In the genomic region with DNA sequence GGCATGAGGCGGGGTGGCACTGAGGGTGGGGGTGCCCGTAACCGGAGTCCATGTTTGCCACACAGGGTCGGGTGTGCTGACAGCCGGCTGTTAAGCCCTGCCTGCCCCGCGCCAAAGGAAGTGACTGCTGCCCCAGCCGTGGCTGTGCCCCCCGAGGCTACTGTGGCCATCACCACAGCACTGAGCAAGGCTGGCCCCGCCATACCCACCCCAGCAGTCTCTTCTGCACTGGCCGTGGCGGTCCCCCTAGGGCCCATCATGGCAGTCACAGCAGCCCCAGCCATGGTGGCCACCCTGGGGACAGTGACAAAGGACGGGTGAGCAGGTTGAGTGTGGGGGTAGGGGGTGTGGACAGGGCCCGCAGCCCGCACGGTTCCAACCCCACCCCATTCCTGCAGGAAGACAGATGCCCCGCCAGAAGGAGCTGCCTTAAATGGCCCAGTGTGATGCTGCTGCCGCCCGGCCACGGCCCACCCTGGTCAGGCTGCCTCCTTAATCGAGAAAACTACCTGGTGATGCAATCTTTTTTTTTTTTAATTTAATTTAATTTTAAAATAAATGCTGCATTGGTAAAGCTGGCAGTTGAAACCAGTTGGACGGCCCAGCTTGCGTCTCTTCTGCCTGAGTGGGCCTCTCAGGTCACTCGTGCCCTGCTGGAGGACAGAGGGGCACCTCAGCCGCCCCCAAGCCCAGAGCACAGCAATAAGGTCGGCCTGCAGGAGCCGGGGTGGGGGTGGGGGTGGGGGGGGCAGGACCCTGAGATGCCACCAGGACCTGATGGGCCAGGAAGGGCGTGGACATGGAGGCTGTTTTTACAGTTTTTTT, we compare ENCODE assay signal across 1 cellular context.
TF ChIP-seq lines count a peak whose summit lies in the region.

No MANE protein-coding gene starts in this region.

TF ChIP-seq in GM23338, 12 proteins besides CTCF, POLR2A, EP300 and RAD21:
- TF ChIP-seq EZH2 (IDR thresholded peaks at IDR 0.05; ENCODE audit: low read depth, unreplicated experiment) (no peak), POLR2AphosphoS5 (IDR thresholded peaks at IDR 0.05; ENCODE audit: low read depth) (peak; percentile 26; the same call in 1 of the 2 replicates), ZNF331 (CRISPR knock-in tag; IDR thresholded peaks at IDR 0.05; ENCODE audit: low read depth) (no peak)
